In the genomic region with DNA sequence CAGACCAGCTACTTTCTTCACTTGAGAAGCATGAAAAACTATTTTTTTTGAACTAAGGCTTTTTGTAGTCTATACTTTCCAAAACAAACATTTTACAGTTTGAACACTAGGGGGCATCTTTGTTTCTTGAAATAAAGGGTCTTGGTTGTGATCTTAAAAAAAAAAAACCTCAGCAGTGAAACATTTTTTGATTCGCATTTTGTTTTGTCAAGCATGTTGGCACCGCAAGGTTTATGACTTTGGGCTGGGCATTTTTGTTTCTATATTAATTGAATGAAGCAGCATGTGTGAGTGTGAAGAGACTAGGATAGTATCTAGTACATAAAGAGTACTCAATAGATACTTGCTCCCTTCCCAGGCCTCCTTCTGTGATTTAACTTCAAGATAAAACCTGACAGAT, we compare ENCODE assay signal across 8 cellular contexts. TPM values are rescaled to one million over a fixed set of nuclear protein-coding genes. Genes with fewer than 3 reads are reported as not detected.
DNase-seq lines count a peak whose midpoint lies in the region; ATAC-seq and TF ChIP-seq lines count a peak whose summit lies in the region.

No MANE protein-coding gene starts in this region.

- H3K4me1 ChIP-seq in OCI-LY1 (ENCODE audit: insufficient read depth, low read length, severe bottlenecking) (no peaks in the 10 kb centered on the region), colonic mucosa (no peaks in the 10 kb centered on the region)

- ATAC-seq in HG03159 (IDR thresholded peaks at IDR 0.05; ENCODE audit: unreplicated experiment) (peak; percentile 58), HG02885 (IDR thresholded peaks at IDR 0.05; ENCODE audit: poor library complexity, unreplicated experiment) (no peak), HG02610 (IDR thresholded peaks at IDR 0.05; ENCODE audit: unreplicated experiment) (no peak)

- no peak overlapping the region for H3K9ac ChIP-seq in OCI-LY1 (ENCODE audit: low read length)
- no peak overlapping the region for H3K9ac ChIP-seq in colonic mucosa (ENCODE audit: low read depth in 2 of 2, low read length in 2 of 2)

- H3K27me3 ChIP-seq in OCI-LY1 (ENCODE audit: insufficient read depth, low read length) (no peaks in the 10 kb centered on the region), colonic mucosa (no peaks in the 10 kb centered on the region)

- H3K9me3 ChIP-seq in OCI-LY1 (ENCODE audit: low read length): no peaks in the 10 kb centered on the region
- no peaks in the 10 kb centered on the region for H3K9me3 ChIP-seq in colonic mucosa

- no peak overlapping the region for H3K4me2 ChIP-seq in OCI-LY1 (ENCODE audit: low read length)

- TF ChIP-seq CTCF in OCI-LY1 (IDR thresholded peaks at IDR 0.05; ENCODE audit: low read length): peak; percentile 67
- peak; percentile 55 for TF ChIP-seq CTCF in colonic mucosa (IDR thresholded peaks at IDR 0.05)
- peak; percentile 93 for TF ChIP-seq CTCF in mesothelial cell of epicardium (IDR thresholded peaks at IDR 0.05; ENCODE audit: unreplicated experiment)

- no peak overlapping the region for H3K4me3 ChIP-seq in OCI-LY1 (ENCODE audit: low read depth, low read length, poor library complexity, severe bottlenecking)
- no peak overlapping the region for H3K4me3 ChIP-seq in colonic mucosa

- DNase-seq in DMS 273 treated with DMSO at 0.1 percent for 48 hours (lab: John Stamatoyannopoulos, UW): peak; percentile 39
- DNase-seq in colonic mucosa: no peak
- DNase-seq in mesothelial cell of epicardium (ENCODE audit: low spot score in 2 of 2, unreplicated experiment in 2 of 2): no peak
- DNase-seq in posterior cingulate gyrus: no peak

- H3K9me3 Mint-ChIP-seq in mesothelial cell of epicardium: no peaks in the 10 kb centered on the region

- peaks cover 14% of the 10 kb centered on the region for H3K4me1 Mint-ChIP-seq in mesothelial cell of epicardium

- H3K9me2 ChIP-seq in OCI-LY1 (ENCODE audit: low read depth, low read length): no peaks in the 10 kb centered on the region

- H3K27me3 Mint-ChIP-seq in mesothelial cell of epicardium (ENCODE audit: low read depth): no peaks in the 10 kb centered on the region

- H3F3A ChIP-seq in OCI-LY1 (ENCODE audit: insufficient read depth, low read length): peaks cover 12% of the 10 kb centered on the region; the same call in 1 of the 2 replicates

- no peak overlapping the region for H2AFZ ChIP-seq in OCI-LY1 (ENCODE audit: low read length)

- peaks cover 3% of the 10 kb centered on the region for H3K36me3 Mint-ChIP-seq in mesothelial cell of epicardium

- H3K27ac Mint-ChIP-seq in mesothelial cell of epicardium: peak overlapping the region; percentile 47

- H3K4me3 Mint-ChIP-seq in mesothelial cell of epicardium: no peak overlapping the region

- intact Hi-C loops in colonic mucosa (cut with DNase I) (loop anchor here (5.0 to 10.0 kb wide), 2 partner anchors 419 to 742 kb away; no protein-coding TSS in a partner anchor), posterior cingulate gyrus (cut with DNase I) (loop anchor here (5.0 to 10.0 kb wide), 5 partner anchors 322 to 799 kb away; partner anchors contain the start of gene ATG10)

- H3K36me3 ChIP-seq in OCI-LY1 (ENCODE audit: insufficient read depth, low read length) (peaks cover 18% of the 10 kb centered on the region; the same call in 1 of the 2 replicates), colonic mucosa (no peaks in the 10 kb centered on the region)

- H4K20me1 ChIP-seq in OCI-LY1 (ENCODE audit: insufficient read depth, low read length): no peaks in the 10 kb centered on the region

- H3K27ac ChIP-seq in OCI-LY1 (ENCODE audit: low read depth, low read length, poor library complexity, severe bottlenecking) (no peak overlapping the region), colonic mucosa (no peak overlapping the region)

- H3K79me2 ChIP-seq in OCI-LY1 (ENCODE audit: insufficient read depth, low read length): no peaks in the 10 kb centered on the region

RNA-seq across cellular contexts. Expression of gene ACOT12, which starts 31.6 kb away (rescaled TPM):
- not detected for total RNA-seq in colonic mucosa
- not detected in 3 replicates for total RNA-seq in mesothelial cell of epicardium
